2 cellular contexts compared by ENCODE assay signal in the genomic region with DNA sequence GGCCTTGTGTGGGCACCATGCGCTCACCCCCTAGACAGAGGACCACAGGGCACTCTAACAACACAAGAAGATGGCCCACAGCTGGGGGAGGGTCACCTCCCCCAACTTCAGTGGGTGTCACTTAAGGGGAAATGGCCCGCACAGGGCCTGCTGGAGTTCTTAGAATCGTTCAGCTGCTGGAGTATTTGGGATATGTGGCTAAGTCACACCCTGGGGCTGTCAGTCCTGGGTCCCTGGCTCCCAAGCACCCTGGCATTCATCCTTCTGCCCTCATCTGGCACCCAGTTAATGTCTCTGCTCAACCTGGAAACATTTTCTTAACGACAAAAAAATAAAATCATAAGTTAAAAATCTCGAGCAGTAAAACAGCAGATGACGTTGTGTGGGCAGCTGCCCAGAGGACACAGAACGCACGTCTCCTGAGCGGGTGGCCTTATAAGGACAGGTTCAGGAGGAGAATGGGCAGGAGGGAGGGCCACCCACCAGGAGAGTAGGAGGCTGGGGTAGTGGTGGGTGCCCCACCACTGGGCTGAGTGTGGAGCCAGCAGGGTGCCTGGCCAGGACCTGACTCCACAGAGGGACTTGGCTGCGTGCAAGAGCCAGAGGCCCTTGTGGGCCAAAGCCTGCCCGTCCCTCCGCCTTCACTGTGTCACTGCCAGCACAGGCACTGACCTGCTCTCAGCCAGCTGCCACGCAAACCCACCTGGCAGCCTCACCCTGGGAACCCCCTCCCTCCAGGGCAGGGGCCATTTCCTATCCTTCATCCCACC.
TF ChIP-seq lines count a peak whose summit lies in the region.

No MANE protein-coding gene starts in this region.

TF ChIP-seq in HEK293, 187 proteins besides CTCF, POLR2A, EP300 and RAD21:
- no peak for TF ChIP-seq ZNF664 (tag by site-specific recombination; IDR thresholded peaks at IDR 0.05)
- peak; percentile 73; the same call in 1 of the 2 replicates for TF ChIP-seq ZFHX2 (tag by site-specific recombination; conservative IDR thresholded peaks at IDR 0.05)
- TF ChIP-seq ZIC2 (tag by site-specific recombination; IDR thresholded peaks at IDR 0.05): peak; percentile 71
- TF ChIP-seq EGR2 (tag by site-specific recombination; IDR thresholded peaks at IDR 0.05; ENCODE audit: low read depth): peak; percentile 38; the same call in 1 of the 2 replicates

TF ChIP-seq in H1, 55 proteins besides CTCF, POLR2A, EP300 and RAD21:
- TF ChIP-seq SP1 (IDR thresholded peaks at IDR 0.05; ENCODE audit: low read depth, low read length) (no peak), KDM5A (IDR thresholded peaks at IDR 0.05; ENCODE audit: low read length) (no peak), EGR1 (IDR thresholded peaks at IDR 0.05; ENCODE audit: borderline replicate concordance, low read depth, low read length) (no peak)
